ENCODE assay signal across 24 cellular contexts in the genomic region with DNA sequence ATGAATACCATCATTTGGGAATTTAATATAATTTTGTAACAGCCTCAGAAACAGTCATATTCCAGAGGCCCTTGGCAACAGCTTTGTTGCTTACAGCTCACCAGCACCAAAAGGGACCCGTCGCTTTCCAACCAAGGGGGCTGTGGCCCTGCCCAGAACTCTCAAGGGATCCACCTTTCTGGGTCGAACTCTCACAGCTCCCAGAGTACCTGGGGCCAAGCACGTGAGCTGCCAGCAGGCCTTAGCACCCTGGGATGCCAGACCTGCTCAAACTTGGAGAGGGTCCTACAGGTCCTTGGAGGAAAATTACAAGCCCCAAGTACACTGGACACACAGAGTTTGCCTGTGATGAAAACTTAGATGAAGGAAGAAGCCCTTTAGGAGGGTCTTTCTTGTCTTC.
DNase-seq lines count a peak whose midpoint lies in the region; ATAC-seq, FAIRE-seq and TF ChIP-seq lines count a peak whose summit lies in the region.
"Had no signal": no experiment of that assay in that cellular context is flagged by ENCODE, and none has a peak within 500 bp of the region (broad histone marks: within the 10 kb centered on the region; RNA-seq: fewer than 3 reads in every experiment).

No MANE protein-coding gene starts in this region.

- H3K27me3 Mint-ChIP-seq in GM23338 (ENCODE audit: insufficient read depth, low read depth, poor library complexity) (peaks cover 5% of the 10 kb centered on the region), T-helper 17 cell (peaks cover 39% of the 10 kb centered on the region)
- peaks cover 27% of the 10 kb centered on the region for H3K27me3 Mint-ChIP-seq in activated T-cell treated with anti-CD3 and anti-CD28 coated beads, Interleukin-2, amount 50 U/mL, for 72 hours (ENCODE audit: low read depth)

- TF ChIP-seq CTCF in GM23338 (conservative IDR thresholded peaks at IDR 0.05; ENCODE audit: low read depth in 2 of 2) = no peak

- H3K27ac Mint-ChIP-seq in GM23338 = no peak overlapping the region
- peak overlapping the region; percentile 45 for H3K27ac Mint-ChIP-seq in T-helper 17 cell
- no peak overlapping the region for H3K27ac Mint-ChIP-seq in activated T-cell treated with anti-CD3 and anti-CD28 coated beads, Interleukin-2, amount 50 U/mL, for 72 hours
- H3K27ac Mint-ChIP-seq: B cell, HFFc6 had no signal

- H3K9ac ChIP-seq in BLaER1 = peak overlapping the region; percentile 27; the same call in 1 of the 2 replicates
- H3K9ac ChIP-seq: GM23248 had no signal

- no peak overlapping the region for H3K4me3 ChIP-seq in BLaER1
- no peak overlapping the region for H3K4me3 ChIP-seq in GM23338
- H3K4me3 ChIP-seq: GM12878, GM23248, HAP-1 had no signal

- H3K36me3 Mint-ChIP-seq in GM23338 (ENCODE audit: low read depth) (no peaks in the 10 kb centered on the region), T-helper 17 cell (ENCODE audit: low read depth) (peaks cover 2% of the 10 kb centered on the region)
- no peaks in the 10 kb centered on the region for H3K36me3 Mint-ChIP-seq in activated T-cell treated with anti-CD3 and anti-CD28 coated beads, Interleukin-2, amount 50 U/mL, for 72 hours (ENCODE audit: insufficient read depth in 2 of 2)
- H3K36me3 Mint-ChIP-seq: CD4-positive, alpha-beta memory T cell had no signal

- no peaks in the 10 kb centered on the region for H4K20me1 ChIP-seq in BLaER1
- no peaks in the 10 kb centered on the region for H4K20me1 ChIP-seq in GM23338 (replicated peaks; ENCODE audit: insufficient read depth)

- H3F3A ChIP-seq in GM23338 (replicated peaks; ENCODE audit: low read depth) = no peaks in the 10 kb centered on the region

- H3K9me3 ChIP-seq in BLaER1 (peaks cover 5% of the 10 kb centered on the region; the same call in 1 of the 2 replicates), T-helper 17 cell (ENCODE audit: control insufficient read depth, low read length, poor library complexity, severe bottlenecking) (no peaks in the 10 kb centered on the region)
- H3K9me3 ChIP-seq: HAP-1 had no signal

- no peak for ATAC-seq in GM23338
- no peak for ATAC-seq in T-helper 17 cell
- no peak for ATAC-seq in activated T-cell treated with anti-CD3 and anti-CD28 coated beads, Interleukin-2, amount 50 U/mL, for 72 hours (replicated peaks in 1 of 2)
- ATAC-seq: GM12878 had no signal

- FAIRE-seq in frontal cortex (lab: Jason Lieb, UNC) = no peak
- FAIRE-seq: A204.1, GM12878, GM19239, H54 had no signal

- peak overlapping the region; percentile 68 for H3K4me2 ChIP-seq in BLaER1
- H3K4me2 ChIP-seq in GM23338 = no peak overlapping the region

- H3K36me3 ChIP-seq in BLaER1 (no peaks in the 10 kb centered on the region), GM23338 (ENCODE audit: insufficient read depth) (no peaks in the 10 kb centered on the region)
- H3K36me3 ChIP-seq: HAP-1 had no signal

- peaks cover 2% of the 10 kb centered on the region; the same call in 2 of the 3 replicates for H3K9me3 Mint-ChIP-seq in GM23338
- no peaks in the 10 kb centered on the region for H3K9me3 Mint-ChIP-seq in activated T-cell treated with anti-CD3 and anti-CD28 coated beads, Interleukin-2, amount 50 U/mL, for 72 hours
- H3K9me3 Mint-ChIP-seq: CD4-positive, alpha-beta memory T cell; HFFc6 had no signal

- H3K4me1 ChIP-seq in BLaER1 = peaks cover 76% of the 10 kb centered on the region
- H3K4me1 ChIP-seq in GM23338 (ENCODE audit: insufficient read depth) = peaks cover 10% of the 10 kb centered on the region; the same call in 1 of the 2 replicates

- peaks cover 21% of the 10 kb centered on the region for H3K4me1 Mint-ChIP-seq in GM23338
- peaks cover 8% of the 10 kb centered on the region for H3K4me1 Mint-ChIP-seq in T-helper 17 cell
- peaks cover 9% of the 10 kb centered on the region for H3K4me1 Mint-ChIP-seq in activated T-cell treated with anti-CD3 and anti-CD28 coated beads, Interleukin-2, amount 50 U/mL, for 72 hours (ENCODE audit: low read depth)

- H3K9me2 ChIP-seq in GM23338 (ENCODE audit: insufficient read depth) = no peaks in the 10 kb centered on the region

- peak overlapping the region; percentile 83; the same call in 1 of the 2 replicates for H2AFZ ChIP-seq in GM23338
- H2AFZ ChIP-seq: GM23248 had no signal

- H3K27ac ChIP-seq in BLaER1 = peak overlapping the region; percentile 44
- H3K27ac ChIP-seq in GM23338 (ENCODE audit: low read depth) = no peak overlapping the region
- H3K27ac ChIP-seq: 22Rv1, GM23248 had no signal

- H3K27me3 ChIP-seq in BLaER1 (no peaks in the 10 kb centered on the region), GM23338 (ENCODE audit: insufficient read depth) (no peaks in the 10 kb centered on the region)

- no peak overlapping the region for H3K4me3 Mint-ChIP-seq in GM23338
- H3K4me3 Mint-ChIP-seq in T-helper 17 cell = no peak overlapping the region
- H3K4me3 Mint-ChIP-seq in activated T-cell treated with anti-CD3 and anti-CD28 coated beads, Interleukin-2, amount 50 U/mL, for 72 hours = no peak overlapping the region
- H3K4me3 Mint-ChIP-seq: B cell; CD4-positive, alpha-beta memory T cell; HFFc6 had no signal

- H3K79me2 ChIP-seq in GM23338 (replicated peaks; ENCODE audit: insufficient read depth) = no peaks in the 10 kb centered on the region

- intact Hi-C loops in posterior vena cava (cut with DNase I) = loop anchor here (10.0 kb wide), 2 partner anchors 367 to 397 kb away; a partner anchor contains a TSS

- no peak for DNase-seq in GM23338 (ENCODE audit: low spot score)
- no peak for DNase-seq in T-helper 17 cell
- peak; percentile 59 for DNase-seq in posterior vena cava (ENCODE audit: low spot score)
- DNase-seq in activated T-cell treated with anti-CD3 and anti-CD28 coated beads, Interleukin-2, amount 50 U/mL, for 72 hours = no peak
- DNase-seq in frontal cortex (ENCODE audit: low spot score in 2 of 2) = no peak
- no peak for DNase-seq in SIG-M5 (lab: John Stamatoyannopoulos, UW)
- DNase-seq in activated CD4-positive, alpha-beta T cell treated with anti-CD3 and anti-CD28 coated beads, Interleukin-2, amount 50 U/mL, for 1 hour = no peak
- DNase-seq: C1 segment of cervical spinal cord; Caco-2; CD4-positive, alpha-beta memory T cell; DMS153; DND-41; EL; GDM1; GM23248; HFFc6 had no signal

TF ChIP-seq in GM23338, 12 proteins besides CTCF, POLR2A, EP300 and RAD21 (continues in another document):
- TF ChIP-seq ZNF114 (CRISPR knock-in tag; IDR thresholded peaks at IDR 0.05) = no peak
- TF ChIP-seq, protein P1, sequence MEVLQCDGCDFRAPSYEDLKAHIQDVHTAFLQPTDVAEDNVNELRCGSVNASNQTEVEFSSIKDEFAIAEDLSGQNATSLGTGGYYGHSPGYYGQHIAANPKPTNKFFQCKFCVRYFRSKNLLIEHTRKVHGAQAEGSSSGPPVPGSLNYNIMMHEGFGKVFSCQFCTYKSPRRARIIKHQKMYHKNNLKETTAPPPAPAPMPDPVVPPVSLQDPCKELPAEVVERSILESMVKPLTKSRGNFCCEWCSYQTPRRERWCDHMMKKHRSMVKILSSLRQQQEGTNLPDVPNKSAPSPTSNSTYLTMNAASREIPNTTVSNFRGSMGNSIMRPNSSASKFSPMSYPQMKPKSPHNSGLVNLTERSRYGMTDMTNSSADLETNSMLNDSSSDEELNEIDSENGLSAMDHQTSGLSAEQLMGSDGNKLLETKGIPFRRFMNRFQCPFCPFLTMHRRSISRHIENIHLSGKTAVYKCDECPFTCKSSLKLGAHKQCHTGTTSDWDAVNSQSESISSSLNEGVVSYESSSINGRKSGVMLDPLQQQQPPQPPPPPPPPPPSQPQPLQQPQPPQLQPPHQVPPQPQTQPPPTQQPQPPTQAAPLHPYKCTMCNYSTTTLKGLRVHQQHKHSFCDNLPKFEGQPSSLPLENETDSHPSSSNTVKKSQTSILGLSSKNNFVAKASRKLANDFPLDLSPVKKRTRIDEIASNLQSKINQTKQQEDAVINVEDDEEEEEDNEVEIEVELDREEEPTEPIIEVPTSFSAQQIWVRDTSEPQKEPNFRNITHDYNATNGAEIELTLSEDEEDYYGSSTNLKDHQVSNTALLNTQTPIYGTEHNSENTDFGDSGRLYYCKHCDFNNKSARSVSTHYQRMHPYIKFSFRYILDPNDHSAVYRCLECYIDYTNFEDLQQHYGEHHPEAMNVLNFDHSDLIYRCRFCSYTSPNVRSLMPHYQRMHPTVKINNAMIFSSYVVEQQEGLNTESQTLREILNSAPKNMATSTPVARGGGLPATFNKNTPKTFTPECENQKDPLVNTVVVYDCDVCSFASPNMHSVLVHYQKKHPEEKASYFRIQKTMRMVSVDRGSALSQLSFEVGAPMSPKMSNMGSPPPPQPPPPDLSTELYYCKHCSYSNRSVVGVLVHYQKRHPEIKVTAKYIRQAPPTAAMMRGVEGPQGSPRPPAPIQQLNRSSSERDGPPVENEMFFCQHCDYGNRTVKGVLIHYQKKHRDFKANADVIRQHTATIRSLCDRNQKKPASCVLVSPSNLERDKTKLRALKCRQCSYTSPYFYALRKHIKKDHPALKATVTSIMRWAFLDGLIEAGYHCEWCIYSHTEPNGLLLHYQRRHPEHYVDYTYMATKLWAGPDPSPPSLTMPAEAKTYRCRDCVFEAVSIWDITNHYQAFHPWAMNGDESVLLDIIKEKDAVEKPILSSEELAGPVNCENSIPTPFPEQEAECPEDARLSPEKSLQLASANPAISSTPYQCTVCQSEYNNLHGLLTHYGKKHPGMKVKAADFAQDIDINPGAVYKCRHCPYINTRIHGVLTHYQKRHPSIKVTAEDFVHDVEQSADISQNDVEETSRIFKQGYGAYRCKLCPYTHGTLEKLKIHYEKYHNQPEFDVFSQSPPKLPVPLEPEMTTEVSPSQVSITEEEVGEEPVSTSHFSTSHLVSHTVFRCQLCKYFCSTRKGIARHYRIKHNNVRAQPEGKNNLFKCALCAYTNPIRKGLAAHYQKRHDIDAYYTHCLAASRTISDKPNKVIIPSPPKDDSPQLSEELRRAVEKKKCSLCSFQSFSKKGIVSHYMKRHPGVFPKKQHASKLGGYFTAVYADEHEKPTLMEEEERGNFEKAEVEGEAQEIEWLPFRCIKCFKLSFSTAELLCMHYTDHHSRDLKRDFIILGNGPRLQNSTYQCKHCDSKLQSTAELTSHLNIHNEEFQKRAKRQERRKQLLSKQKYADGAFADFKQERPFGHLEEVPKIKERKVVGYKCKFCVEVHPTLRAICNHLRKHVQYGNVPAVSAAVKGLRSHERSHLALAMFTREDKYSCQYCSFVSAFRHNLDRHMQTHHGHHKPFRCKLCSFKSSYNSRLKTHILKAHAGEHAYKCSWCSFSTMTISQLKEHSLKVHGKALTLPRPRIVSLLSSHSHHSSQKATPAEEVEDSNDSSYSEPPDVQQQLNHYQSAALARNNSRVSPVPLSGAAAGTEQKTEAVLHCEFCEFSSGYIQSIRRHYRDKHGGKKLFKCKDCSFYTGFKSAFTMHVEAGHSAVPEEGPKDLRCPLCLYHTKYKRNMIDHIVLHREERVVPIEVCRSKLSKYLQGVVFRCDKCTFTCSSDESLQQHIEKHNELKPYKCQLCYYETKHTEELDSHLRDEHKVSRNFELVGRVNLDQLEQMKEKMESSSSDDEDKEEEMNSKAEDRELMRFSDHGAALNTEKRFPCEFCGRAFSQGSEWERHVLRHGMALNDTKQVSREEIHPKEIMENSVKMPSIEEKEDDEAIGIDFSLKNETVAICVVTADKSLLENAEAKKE (CRISPR knock-in tag; IDR thresholded peaks at IDR 0.05) = no peak
- TF ChIP-seq STAT1 (IDR thresholded peaks at IDR 0.05; ENCODE audit: unreplicated experiment) = no peak
- no peak for TF ChIP-seq NANOG (IDR thresholded peaks at IDR 0.05; ENCODE audit: borderline replicate concordance)
- no peak for TF ChIP-seq JUNB (IDR thresholded peaks at IDR 0.05; ENCODE audit: unreplicated experiment)
